Comparison of ENCODE assay signal across 8 cellular contexts in genomic region chr7:17298840-17299476, GRCh38. TPM values are rescaled to one million over a fixed set of nuclear protein-coding genes. Genes with fewer than 3 reads are reported as not detected.
A peak's percentile ranks its signal among the peaks of the same experiment; 100 is the strongest.
DNase-seq lines count a peak whose midpoint lies in the region; ATAC-seq and TF ChIP-seq lines count a peak whose summit lies in the region.

No MANE protein-coding gene starts in this region.

- H3K4me3 ChIP-seq in left ventricle myocardium inferior: peak overlapping the region; percentile 93

- H3K36me3 ChIP-seq in left ventricle myocardium inferior: no peaks in the 10 kb centered on the region

- no peaks in the 10 kb centered on the region for H3K27me3 ChIP-seq in left ventricle myocardium inferior (ENCODE audit: low read depth)

- peak overlapping the region; percentile 91 to 92 for H3K27ac Mint-ChIP-seq in activated naive CD4-positive, alpha-beta T cell treated with anti-CD3 and anti-CD28 coated beads, Interleukin-2, amount 50 U/mL, for 72 hours

- intact Hi-C loops in left ventricle myocardium inferior (cut with micrococcal nuclease): no loop called here

- TF ChIP-seq CTCF in left ventricle myocardium inferior (IDR thresholded peaks at IDR 0.05; ENCODE audit: borderline replicate concordance): no peak

- peaks cover 21 to 30% of the 10 kb centered on the region in 2 donors for H3K36me3 Mint-ChIP-seq in activated naive CD4-positive, alpha-beta T cell treated with anti-CD3 and anti-CD28 coated beads, Interleukin-2, amount 50 U/mL, for 72 hours

- peak; percentile 35 for ATAC-seq in HG03064 (IDR thresholded peaks at IDR 0.05; ENCODE audit: low read depth, unreplicated experiment)
- ATAC-seq in activated naive CD4-positive, alpha-beta T cell treated with anti-CD3 and anti-CD28 coated beads, Interleukin-2, amount 50 U/mL, for 72 hours: peak; percentile 60 to 67

- H3K4me1 ChIP-seq in left ventricle myocardium inferior: peaks cover 57% of the 10 kb centered on the region

- peak; percentile 58 for DNase-seq in NCI-H82 (lab: John Stamatoyannopoulos, UW)
- no peak for DNase-seq in NCI-H82 treated with DMSO at 0.1 percent for 48 hours (lab: John Stamatoyannopoulos, UW; ENCODE audit: unreplicated experiment)
- DNase-seq in RPMI8226: peak; percentile 19
- DNase-seq in activated naive CD4-positive, alpha-beta T cell treated with anti-CD3 and anti-CD28 coated beads, Interleukin-2, amount 50 U/mL, for 72 hours (ENCODE audit: low spot score in 2 of 2): peak; percentile 57 to 71
- DNase-seq in left ventricle myocardium inferior: peak; percentile 48
- peak; percentile 79 for DNase-seq in retina
- DNase-seq in DMS114 treated with DMSO at 0.1 percent for 48 hours (lab: John Stamatoyannopoulos, UW; ENCODE audit: unreplicated experiment): no peak

- H3K9me3 ChIP-seq in left ventricle myocardium inferior (replicated peaks): no peaks in the 10 kb centered on the region

- peaks cover 10 to 14% of the 10 kb centered on the region in 2 donors for H3K9me3 Mint-ChIP-seq in activated naive CD4-positive, alpha-beta T cell treated with anti-CD3 and anti-CD28 coated beads, Interleukin-2, amount 50 U/mL, for 72 hours

- peak overlapping the region; percentile 97 for H3K27ac ChIP-seq in left ventricle myocardium inferior (replicated peaks)

RNA-seq across cellular contexts. Expression of gene AHR, which starts 0.5 kb away (rescaled TPM):
- 10 to 100 TPM; 44.1 to 56.1 TPM for total RNA-seq in activated naive CD4-positive, alpha-beta T cell treated with anti-CD3 and anti-CD28 coated beads, Interleukin-2, amount 50 U/mL, for 72 hours
- 24.9 TPM for total RNA-seq in left ventricle myocardium inferior

Comparison
In these comparisons a context has a peak if more than half of its experiments do, and no peak if none do; other contexts are left out.
1. DNase-seq: peak in NCI-H82 (single experiment), RPMI8226 (single experiment), activated naive CD4-positive, alpha-beta T cell treated with anti-CD3 and anti-CD28 coated beads, Interleukin-2, amount 50 U/mL, for 72 hours (2 of 2), left ventricle myocardium inferior (single experiment) and retina (single experiment); none in NCI-H82 treated with DMSO at 0.1 percent for 48 hours (single experiment) and DMS114 treated with DMSO at 0.1 percent for 48 hours (single experiment).